Comparison of ENCODE assay signal across 24 cellular contexts in genomic region chr7:112360681-112361080, GRCh38.
"Had no signal": no experiment of that assay in that cellular context is flagged by ENCODE, and none has a peak within 500 bp of the region (broad histone marks: within the 10 kb centered on the region; RNA-seq: fewer than 3 reads in every experiment).

No MANE protein-coding gene starts in this region.

- DNase-seq: activated CD4-positive, alpha-beta T cell treated with anti-CD3 and anti-CD28 coated beads, Interleukin-2, amount 10 ng/mL, durations not matched to agents 7 days and 5 days; activated CD4-positive, CD25-positive, alpha-beta regulatory T cell treated with anti-CD3 and anti-CD28 coated beads, Interleukin-2, amount 50 U/mL, for 72 hours; activated CD8-positive, alpha-beta T cell treated with anti-CD3 and anti-CD28 coated beads, Interleukin-2, amount 10 ng/mL, durations not matched to agents 7 days and 5 days; activated gamma-delta T cell treated with Interleukin-2 at 50 U/mL for 16 hours; adrenal gland; cerebellar nuclear complex; esophagus squamous epithelium; head of caudate nucleus; islet precursor cell; left cardiac atrium; naive thymus-derived CD8-positive, alpha-beta T cell; spleen; stimulated activated CD4-positive, alpha-beta T cell treated with anti-CD3 and anti-CD28 coated beads, Interleukin-4, amount 100 ng/mL, for 1 hour; stimulated activated naive CD4-positive, alpha-beta T cell; T-cell; WERI-Rb-1 had no signal

- H3K27ac Mint-ChIP-seq: activated CD4-positive, alpha-beta T cell treated with anti-CD3 and anti-CD28 coated beads, Interleukin-2, amount 10 ng/mL, durations not matched to agents 7 days and 5 days; activated CD8-positive, alpha-beta T cell treated with anti-CD3 and anti-CD28 coated beads, Interleukin-2, amount 10 ng/mL, durations not matched to agents 7 days and 5 days; activated naive CD4-positive, alpha-beta T cell treated with anti-CD3 and anti-CD28 coated beads, Interleukin-2, amount 50 U/mL, for 72 hours; mesothelial cell of epicardium; naive thymus-derived CD8-positive, alpha-beta T cell; progenitor cell of endocrine pancreas; T-cell; T-helper 2 cell treated with Interferon-gamma antibody and Interleukin-4, amounts not matched to agents 5 μg/mL and 100 μg/mL, for 36 hours had no signal

- H3K9me3 ChIP-seq: adrenal gland, esophagus squamous epithelium, thoracic aorta had no signal

- H3K36me3 ChIP-seq: adrenal gland, esophagus squamous epithelium, gastroesophageal sphincter, spleen, thoracic aorta, WERI-Rb-1 had no signal

- ATAC-seq: activated CD8-positive, alpha-beta T cell treated with anti-CD3 and anti-CD28 coated beads, Interleukin-2, amount 10 ng/mL, durations not matched to agents 7 days and 5 days; activated naive CD4-positive, alpha-beta T cell treated with anti-CD3 and anti-CD28 coated beads, Interleukin-2, amount 50 U/mL, for 72 hours; gastroesophageal sphincter; left cardiac atrium; naive thymus-derived CD8-positive, alpha-beta T cell; T-cell had no signal

- H3K4me3 Mint-ChIP-seq: activated CD4-positive, alpha-beta T cell treated with anti-CD3 and anti-CD28 coated beads, Interleukin-2, amount 10 ng/mL, durations not matched to agents 7 days and 5 days; activated CD8-positive, alpha-beta T cell treated with anti-CD3 and anti-CD28 coated beads, Interleukin-2, amount 10 ng/mL, durations not matched to agents 7 days and 5 days; mesothelial cell of epicardium; naive thymus-derived CD8-positive, alpha-beta T cell; T-cell; T-helper 2 cell treated with Interferon-gamma antibody and Interleukin-4, amounts not matched to agents 5 μg/mL and 100 μg/mL, for 36 hours had no signal

- H3K27me3 Mint-ChIP-seq: progenitor cell of endocrine pancreas had no signal

- H3K9me3 Mint-ChIP-seq: activated CD4-positive, alpha-beta T cell treated with anti-CD3 and anti-CD28 coated beads, Interleukin-2, amount 10 ng/mL, durations not matched to agents 7 days and 5 days; activated naive CD4-positive, alpha-beta T cell treated with anti-CD3 and anti-CD28 coated beads, Interleukin-2, amount 50 U/mL, for 72 hours; naive thymus-derived CD8-positive, alpha-beta T cell; T-helper 2 cell treated with Interferon-gamma antibody and Interleukin-4, amounts not matched to agents 5 μg/mL and 100 μg/mL, for 36 hours had no signal

- H3K27ac ChIP-seq: adrenal gland, coronary artery, esophagus squamous epithelium, spleen, thoracic aorta, WERI-Rb-1 had no signal

- H3K4me1 ChIP-seq: adrenal gland, esophagus squamous epithelium, gastroesophageal sphincter, spleen had no signal

- H3K4me1 Mint-ChIP-seq: activated CD4-positive, alpha-beta T cell treated with anti-CD3 and anti-CD28 coated beads, Interleukin-2, amount 10 ng/mL, durations not matched to agents 7 days and 5 days; naive thymus-derived CD8-positive, alpha-beta T cell; T-cell had no signal

- H3K27me3 ChIP-seq: adrenal gland, esophagus squamous epithelium, gastroesophageal sphincter, spleen had no signal

- FAIRE-seq: astrocyte had no signal

- H3K36me3 Mint-ChIP-seq: activated naive CD4-positive, alpha-beta T cell treated with anti-CD3 and anti-CD28 coated beads, Interleukin-2, amount 50 U/mL, for 72 hours; mesothelial cell of epicardium; T-cell had no signal

- H3K4me3 ChIP-seq: adrenal gland, coronary artery, esophagus squamous epithelium, gastroesophageal sphincter, spleen, thoracic aorta had no signal
